In the genomic region with DNA sequence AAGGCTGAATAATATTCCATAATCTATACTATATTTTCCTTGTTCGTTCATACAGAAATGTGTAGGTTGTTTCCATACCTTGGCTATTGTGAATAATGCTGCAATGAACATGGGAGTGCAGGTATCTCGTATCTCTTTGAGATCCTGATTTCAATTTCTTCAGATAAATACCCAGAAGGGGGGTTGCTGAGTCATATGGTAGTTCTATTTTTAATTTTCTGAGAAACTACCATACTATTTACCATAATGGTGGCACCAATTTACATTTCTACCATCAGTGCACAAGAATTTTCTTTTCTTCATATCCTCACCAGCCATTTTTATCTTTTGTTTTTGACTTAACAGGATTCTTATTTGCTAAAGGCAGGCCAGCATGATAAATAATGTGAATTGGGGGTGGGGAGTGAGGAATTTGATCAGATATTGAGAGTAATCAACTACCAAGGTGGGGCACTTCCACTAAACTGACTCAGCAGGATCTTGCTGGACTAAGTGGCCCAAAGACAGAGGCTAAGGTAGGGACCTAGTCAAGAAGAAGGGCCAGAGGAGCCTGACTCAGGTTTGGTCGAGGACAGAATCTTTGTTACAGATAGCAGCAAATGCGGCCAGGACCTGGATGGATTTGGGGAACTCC, we compare ENCODE assay signal across 18 cellular contexts. TPM values are rescaled to one million over a fixed set of nuclear protein-coding genes. Genes with fewer than 3 reads are reported as not detected.
DNase-seq lines count a peak whose midpoint lies in the region; ATAC-seq and TF ChIP-seq lines count a peak whose summit lies in the region.
"Had no signal": no experiment of that assay in that cellular context is flagged by ENCODE, and none has a peak within 500 bp of the region (broad histone marks: within the 10 kb centered on the region; RNA-seq: fewer than 3 reads in every experiment).

No MANE protein-coding gene starts in this region.

- DNase-seq in activated T-cell treated with anti-CD3 and anti-CD28 coated beads, Interleukin-2, amount 50 U/mL, for 24 hours, result peak; percentile 43
- DNase-seq in activated T-cell treated with anti-CD3 and anti-CD28 coated beads, Interleukin-2, amount 50 U/mL, for 48 hours, result no peak
- DNase-seq in GM23338 (ENCODE audit: low spot score) (no peak), mucosa of descending colon (no peak), kidney glomerular epithelial cell (lab: John Stamatoyannopoulos, UW) (no peak)
- no peak for DNase-seq in T-helper 2 cell treated with Interferon-gamma antibody and Interleukin-4, amounts not matched to agents 5 μg/mL and 100 μg/mL, for 36 hours (ENCODE audit: low spot score)
- DNase-seq: CD8-positive, alpha-beta T cell; DMS79 treated with DMSO at 0.1 percent for 48 hours; GDM1; HCEC 1CT; NCI-H1436; NCI-H2081; NCI-H226; NCI-H526 treated with DMSO at 0.1 percent for 48 hours; OCI-M1; RPMI8226 had no signal

- H3K9me3 Mint-ChIP-seq in activated T-cell treated with anti-CD3 and anti-CD28 coated beads, Interleukin-2, amount 50 U/mL, for 24 hours, result no peaks in the 10 kb centered on the region
- peaks cover 2% of the 10 kb centered on the region; the same call in 2 of the 3 replicates for H3K9me3 Mint-ChIP-seq in GM23338
- H3K9me3 Mint-ChIP-seq in T-helper 2 cell treated with Interferon-gamma antibody and Interleukin-4, amounts not matched to agents 5 μg/mL and 100 μg/mL, for 36 hours, result peaks cover 11% of the 10 kb centered on the region
- H3K9me3 Mint-ChIP-seq: CD8-positive, alpha-beta T cell had no signal

- H3F3A ChIP-seq in GM23338 (replicated peaks; ENCODE audit: low read depth), result no peaks in the 10 kb centered on the region

- peak overlapping the region; percentile 62 for H3K4me3 Mint-ChIP-seq in activated T-cell treated with anti-CD3 and anti-CD28 coated beads, Interleukin-2, amount 50 U/mL, for 24 hours
- H3K4me3 Mint-ChIP-seq in GM23338, result no peak overlapping the region
- peak overlapping the region; percentile 53 for H3K4me3 Mint-ChIP-seq in T-helper 2 cell treated with Interferon-gamma antibody and Interleukin-4, amounts not matched to agents 5 μg/mL and 100 μg/mL, for 36 hours
- H3K4me3 Mint-ChIP-seq: B cell; CD8-positive, alpha-beta T cell had no signal

- intact Hi-C loops in mucosa of descending colon (cut with DNase I, micrococcal nuclease), result no loop called here

- no peaks in the 10 kb centered on the region for H3K9me3 ChIP-seq in mucosa of descending colon

- H3K4me3 ChIP-seq in GM23338, result no peak overlapping the region
- H3K4me3 ChIP-seq in mucosa of descending colon, result no peak overlapping the region

- peaks cover 48% of the 10 kb centered on the region for H3K4me1 Mint-ChIP-seq in activated T-cell treated with anti-CD3 and anti-CD28 coated beads, Interleukin-2, amount 50 U/mL, for 24 hours (ENCODE audit: low read depth)
- H3K4me1 Mint-ChIP-seq in GM23338, result peaks cover 18% of the 10 kb centered on the region
- H3K4me1 Mint-ChIP-seq in T-helper 2 cell treated with Interferon-gamma antibody and Interleukin-4, amounts not matched to agents 5 μg/mL and 100 μg/mL, for 36 hours (ENCODE audit: low read depth), result peaks cover 37% of the 10 kb centered on the region
- H3K4me1 Mint-ChIP-seq: B cell had no signal

- ATAC-seq in GM23338 (no peak), mucosa of descending colon (peak; percentile 27), HG02610 (IDR thresholded peaks at IDR 0.05; ENCODE audit: unreplicated experiment) (no peak)
- ATAC-seq: CD8-positive, alpha-beta T cell had no signal

- no peaks in the 10 kb centered on the region for H3K27me3 Mint-ChIP-seq in activated T-cell treated with anti-CD3 and anti-CD28 coated beads, Interleukin-2, amount 50 U/mL, for 24 hours
- no peaks in the 10 kb centered on the region for H3K27me3 Mint-ChIP-seq in GM23338 (ENCODE audit: insufficient read depth, low read depth, poor library complexity)
- peaks cover 23% of the 10 kb centered on the region for H3K27me3 Mint-ChIP-seq in T-helper 2 cell treated with Interferon-gamma antibody and Interleukin-4, amounts not matched to agents 5 μg/mL and 100 μg/mL, for 36 hours (ENCODE audit: low read depth)

- no peak overlapping the region for H3K27ac ChIP-seq in GM23338 (ENCODE audit: low read depth)

- H3K36me3 ChIP-seq in GM23338 (ENCODE audit: insufficient read depth), result no peaks in the 10 kb centered on the region
- no peaks in the 10 kb centered on the region for H3K36me3 ChIP-seq in mucosa of descending colon (ENCODE audit: low read depth)

- no peaks in the 10 kb centered on the region for H3K36me3 Mint-ChIP-seq in activated T-cell treated with anti-CD3 and anti-CD28 coated beads, Interleukin-2, amount 50 U/mL, for 24 hours (ENCODE audit: low read depth)
- 0 out of 3 replicates have a peak, but pooled peaks cover 3% of the 10 kb centered on the region for H3K36me3 Mint-ChIP-seq in GM23338 (ENCODE audit: low read depth)
- H3K36me3 Mint-ChIP-seq in T-helper 2 cell treated with Interferon-gamma antibody and Interleukin-4, amounts not matched to agents 5 μg/mL and 100 μg/mL, for 36 hours (ENCODE audit: low read depth), result peaks cover 8% of the 10 kb centered on the region
- H3K36me3 Mint-ChIP-seq: CD8-positive, alpha-beta T cell had no signal

- no peaks in the 10 kb centered on the region for H4K20me1 ChIP-seq in GM23338 (replicated peaks; ENCODE audit: insufficient read depth)

- H3K4me2 ChIP-seq in GM23338, result no peak overlapping the region

- H3K4me1 ChIP-seq in GM23338 (ENCODE audit: insufficient read depth) (peaks cover 15% of the 10 kb centered on the region), mucosa of descending colon (ENCODE audit: low read depth) (no peaks in the 10 kb centered on the region)

- TF ChIP-seq CTCF in GM23338 (conservative IDR thresholded peaks at IDR 0.05; ENCODE audit: low read depth in 2 of 2) (no peak), mucosa of descending colon (IDR thresholded peaks at IDR 0.05) (no peak)

- peak overlapping the region; percentile 95 for H3K27ac Mint-ChIP-seq in activated T-cell treated with anti-CD3 and anti-CD28 coated beads, Interleukin-2, amount 50 U/mL, for 24 hours
- H3K27ac Mint-ChIP-seq in GM23338, result no peak overlapping the region
- H3K27ac Mint-ChIP-seq in T-helper 2 cell treated with Interferon-gamma antibody and Interleukin-4, amounts not matched to agents 5 μg/mL and 100 μg/mL, for 36 hours, result peak overlapping the region; percentile 24
- H3K27ac Mint-ChIP-seq: B cell; CD8-positive, alpha-beta T cell had no signal

- H3K27me3 ChIP-seq in GM23338 (ENCODE audit: insufficient read depth), result no peaks in the 10 kb centered on the region

- no peaks in the 10 kb centered on the region for H3K9me2 ChIP-seq in GM23338 (ENCODE audit: insufficient read depth)

- H2AFZ ChIP-seq in GM23338, result peak overlapping the region; percentile 78

- H3K79me2 ChIP-seq in GM23338 (replicated peaks; ENCODE audit: insufficient read depth), result no peaks in the 10 kb centered on the region

TF ChIP-seq in GM23338, 12 proteins besides CTCF, POLR2A, EP300 and RAD21 (continues in another document):
- TF ChIP-seq ZNF114 (CRISPR knock-in tag; IDR thresholded peaks at IDR 0.05) (no peak), STAT1 (IDR thresholded peaks at IDR 0.05; ENCODE audit: unreplicated experiment) (no peak), POLR2AphosphoS5 (IDR thresholded peaks at IDR 0.05; ENCODE audit: low read depth) (no peak), JUNB (IDR thresholded peaks at IDR 0.05; ENCODE audit: unreplicated experiment) (no peak), EZH2 (IDR thresholded peaks at IDR 0.05; ENCODE audit: low read depth, unreplicated experiment) (no peak), EZH2phosphoT487 (IDR thresholded peaks at IDR 0.05; ENCODE audit: unreplicated experiment) (no peak), NANOG (IDR thresholded peaks at IDR 0.05; ENCODE audit: borderline replicate concordance) (no peak), CREB1 (CRISPR knock-in tag; IDR thresholded peaks at IDR 0.05; ENCODE audit: low read depth) (no peak)
- TF ChIP-seq, protein P1, sequence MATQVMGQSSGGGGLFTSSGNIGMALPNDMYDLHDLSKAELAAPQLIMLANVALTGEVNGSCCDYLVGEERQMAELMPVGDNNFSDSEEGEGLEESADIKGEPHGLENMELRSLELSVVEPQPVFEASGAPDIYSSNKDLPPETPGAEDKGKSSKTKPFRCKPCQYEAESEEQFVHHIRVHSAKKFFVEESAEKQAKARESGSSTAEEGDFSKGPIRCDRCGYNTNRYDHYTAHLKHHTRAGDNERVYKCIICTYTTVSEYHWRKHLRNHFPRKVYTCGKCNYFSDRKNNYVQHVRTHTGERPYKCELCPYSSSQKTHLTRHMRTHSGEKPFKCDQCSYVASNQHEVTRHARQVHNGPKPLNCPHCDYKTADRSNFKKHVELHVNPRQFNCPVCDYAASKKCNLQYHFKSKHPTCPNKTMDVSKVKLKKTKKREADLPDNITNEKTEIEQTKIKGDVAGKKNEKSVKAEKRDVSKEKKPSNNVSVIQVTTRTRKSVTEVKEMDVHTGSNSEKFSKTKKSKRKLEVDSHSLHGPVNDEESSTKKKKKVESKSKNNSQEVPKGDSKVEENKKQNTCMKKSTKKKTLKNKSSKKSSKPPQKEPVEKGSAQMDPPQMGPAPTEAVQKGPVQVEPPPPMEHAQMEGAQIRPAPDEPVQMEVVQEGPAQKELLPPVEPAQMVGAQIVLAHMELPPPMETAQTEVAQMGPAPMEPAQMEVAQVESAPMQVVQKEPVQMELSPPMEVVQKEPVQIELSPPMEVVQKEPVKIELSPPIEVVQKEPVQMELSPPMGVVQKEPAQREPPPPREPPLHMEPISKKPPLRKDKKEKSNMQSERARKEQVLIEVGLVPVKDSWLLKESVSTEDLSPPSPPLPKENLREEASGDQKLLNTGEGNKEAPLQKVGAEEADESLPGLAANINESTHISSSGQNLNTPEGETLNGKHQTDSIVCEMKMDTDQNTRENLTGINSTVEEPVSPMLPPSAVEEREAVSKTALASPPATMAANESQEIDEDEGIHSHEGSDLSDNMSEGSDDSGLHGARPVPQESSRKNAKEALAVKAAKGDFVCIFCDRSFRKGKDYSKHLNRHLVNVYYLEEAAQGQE (IDR thresholded peaks at IDR 0.05; ENCODE audit: unreplicated experiment), result no peak

RNA-seq across cellular contexts. Expression of a gene that starts 21.5 kb away (rescaled TPM):
- total RNA-seq in GM23338 (2014; rRNA removed; shearing (Covaris generic)), result 30.6 and 33.8 TPM in 2 replicates
- polyA plus RNA-seq in GM23338 (2016; fragmentation: Nextera tagmentation; extraction: Ambion mirVana), result 25.4 and 37.2 TPM in 2 replicates
- 100 to 1,000 TPM in 1 of 3 donors, 10 to 100 TPM in 2; 30.2 to 118 (median 48.3) TPM for total RNA-seq in mucosa of descending colon
